In genomic region chr17:19664136-19664820, GRCh38 we compare ENCODE assay signal across 20 cellular contexts. TPM values are rescaled to one million over a fixed set of nuclear protein-coding genes. Genes with fewer than 3 reads are reported as not detected.
"Had no signal": no experiment of that assay in that cellular context is flagged by ENCODE, and none has a peak within 500 bp of the region (broad histone marks: within the 10 kb centered on the region; RNA-seq: fewer than 3 reads in every experiment).

No MANE protein-coding gene starts in this region.

- ATAC-seq: activated T-helper 17 cell treated with anti-CD3 and anti-CD28 coated beads, Interleukin-2, amount 50 U/mL, for 72 hours; mucosa of descending colon; naive thymus-derived CD8-positive, alpha-beta T cell had no signal

- H3K9me3 Mint-ChIP-seq: activated naive CD4-positive, alpha-beta T cell treated with anti-CD3 and anti-CD28 coated beads, Interleukin-2, amount 10 ng/mL, durations not matched to agents 7 days and 5 days; activated T-helper 17 cell treated with anti-CD3 and anti-CD28 coated beads, Interleukin-2, amount 50 U/mL, for 72 hours; naive thymus-derived CD8-positive, alpha-beta T cell had no signal

- DNase-seq: activated CD4-positive, alpha-beta T cell treated with anti-CD3 and anti-CD28 coated beads, Interleukin-2, amount 50 U/mL, for 1 hour; activated naive CD4-positive, alpha-beta T cell treated with anti-CD3 and anti-CD28 coated beads, Interleukin-2, amount 10 ng/mL, durations not matched to agents 7 days and 5 days; activated T-cell treated with anti-CD3 and anti-CD28 coated beads for 4 hours; central memory CD4-positive, alpha-beta T cell; effector CD8-positive, alpha-beta T cell; mammary epithelial cell; mucosa of descending colon; naive thymus-derived CD8-positive, alpha-beta T cell; nucleus accumbens; sigmoid colon; stimulated activated CD4-positive, alpha-beta T cell treated with anti-CD3 and anti-CD28 coated beads, Interleukin-2, amount 100 ng/mL, for 24 hours; stimulated activated naive CD4-positive, alpha-beta T cell had no signal

- H3K4me3 Mint-ChIP-seq: activated naive CD4-positive, alpha-beta T cell treated with anti-CD3 and anti-CD28 coated beads, Interleukin-2, amount 10 ng/mL, durations not matched to agents 7 days and 5 days; activated T-helper 17 cell treated with anti-CD3 and anti-CD28 coated beads, Interleukin-2, amount 50 U/mL, for 72 hours; naive thymus-derived CD8-positive, alpha-beta T cell had no signal

- H3K27ac Mint-ChIP-seq: activated naive CD4-positive, alpha-beta T cell treated with anti-CD3 and anti-CD28 coated beads, Interleukin-2, amount 10 ng/mL, durations not matched to agents 7 days and 5 days; activated T-helper 17 cell treated with anti-CD3 and anti-CD28 coated beads, Interleukin-2, amount 50 U/mL, for 72 hours; naive thymus-derived CD8-positive, alpha-beta T cell had no signal

- H3K36me3 ChIP-seq: prostate gland had no signal

- H3K27me3 Mint-ChIP-seq: activated naive CD4-positive, alpha-beta T cell treated with anti-CD3 and anti-CD28 coated beads, Interleukin-2, amount 10 ng/mL, durations not matched to agents 7 days and 5 days; activated T-helper 17 cell treated with anti-CD3 and anti-CD28 coated beads, Interleukin-2, amount 50 U/mL, for 72 hours; naive thymus-derived CD8-positive, alpha-beta T cell had no signal

- H3K4me3 ChIP-seq: coronary artery, mucosa of descending colon, prostate gland, sigmoid colon had no signal

- H3K27me3 ChIP-seq: sigmoid colon had no signal

- H3K4me1 Mint-ChIP-seq: activated naive CD4-positive, alpha-beta T cell treated with anti-CD3 and anti-CD28 coated beads, Interleukin-2, amount 10 ng/mL, durations not matched to agents 7 days and 5 days; activated T-helper 17 cell treated with anti-CD3 and anti-CD28 coated beads, Interleukin-2, amount 50 U/mL, for 72 hours; naive thymus-derived CD8-positive, alpha-beta T cell had no signal

- H3K9me3 ChIP-seq: mucosa of descending colon, prostate gland, sigmoid colon had no signal

- H3K36me3 Mint-ChIP-seq: activated naive CD4-positive, alpha-beta T cell treated with anti-CD3 and anti-CD28 coated beads, Interleukin-2, amount 10 ng/mL, durations not matched to agents 7 days and 5 days had no signal

- H3K27ac ChIP-seq: coronary artery, prostate gland had no signal

RNA-seq across cellular contexts. Expression of gene SLC47A2, which starts 52.1 kb away (rescaled TPM):
- total RNA-seq: activated CD8-positive, alpha-beta memory T cell treated with anti-CD3 and anti-CD28 coated beads for 36 hours; activated T-helper 17 cell treated with anti-CD3 and anti-CD28 coated beads, Interleukin-2, amount 50 U/mL, for 72 hours; fibroblast of lung; kidney epithelial cell; naive thymus-derived CD8-positive, alpha-beta T cell; prostate gland; sigmoid colon; T-helper 2 cell treated with Interferon-gamma antibody and Interleukin-4, amounts not matched to agents 100 ng/mL and 5 ng/mL, for 36 hours had no signal
- polyA plus RNA-seq: adipose tissue; fibroblast of lung; naive thymus-derived CD8-positive, alpha-beta T cell had no signal
